Comparison of ENCODE assay signal across 8 cellular contexts in the genomic region with DNA sequence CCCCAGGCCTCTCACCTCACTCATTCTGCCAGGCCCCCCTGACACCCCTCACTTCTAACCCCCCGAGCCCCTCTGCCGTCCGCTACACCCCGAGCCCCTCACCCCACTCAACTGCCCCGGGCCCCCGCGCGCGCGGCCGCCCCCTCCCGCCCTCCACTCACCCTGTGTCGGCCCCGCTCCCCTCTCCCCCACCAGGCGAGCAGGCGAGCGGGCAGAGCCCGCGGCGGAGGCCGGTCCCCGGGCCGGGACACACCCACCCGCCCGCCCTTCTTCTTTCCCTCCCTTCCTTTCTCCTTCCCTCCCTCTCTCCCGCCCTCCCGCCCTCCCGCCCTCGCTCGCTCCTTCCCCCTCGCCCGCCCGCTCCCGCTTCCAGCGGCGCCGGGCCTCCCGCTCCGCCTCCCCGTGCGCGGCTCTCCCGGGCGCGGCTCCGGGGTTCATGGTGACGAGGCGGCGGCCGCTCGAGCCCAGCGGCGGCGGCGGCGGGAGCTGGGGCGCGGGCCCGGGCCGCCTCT. TPM values are rescaled to one million over a fixed set of nuclear protein-coding genes. Genes with fewer than 3 reads are reported as not detected.
DNase-seq lines count a peak whose midpoint lies in the region; ATAC-seq and TF ChIP-seq lines count a peak whose summit lies in the region.

A gene with protein sequence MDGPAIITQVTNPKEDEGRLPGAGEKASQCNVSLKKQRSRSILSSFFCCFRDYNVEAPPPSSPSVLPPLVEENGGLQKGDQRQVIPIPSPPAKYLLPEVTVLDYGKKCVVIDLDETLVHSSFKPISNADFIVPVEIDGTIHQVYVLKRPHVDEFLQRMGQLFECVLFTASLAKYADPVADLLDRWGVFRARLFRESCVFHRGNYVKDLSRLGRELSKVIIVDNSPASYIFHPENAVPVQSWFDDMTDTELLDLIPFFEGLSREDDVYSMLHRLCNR (plus strand): TSS at position 341 of the 512 bp plus-strand sequence. CDS start 320 bp downstream, outside the sequence.

- peak within 1 kb of the TSS; percentile 64 for H3K27ac ChIP-seq in KOPT-K1 (ENCODE audit: low read depth, low read length, poor library complexity, severe bottlenecking)

- DNase-seq in COLO829 (ENCODE audit: low spot score) (peak; percentile 56), glomerular endothelial cell (ENCODE audit: extremely low read depth, low read depth, low spot score) (no peak), neural crest cell (ENCODE audit: low read depth, low spot score) (peak; percentile 27), DMS153 treated with DMSO at 0.1 percent for 48 hours (lab: John Stamatoyannopoulos, UW; ENCODE audit: unreplicated experiment) (no peak)
- peak in 1 of 2 donors; percentile 36 for DNase-seq in activated naive CD4-positive, alpha-beta T cell treated with anti-CD3 and anti-CD28 coated beads, Interleukin-2, amount 50 U/mL, for 72 hours (ENCODE audit: low spot score in 2 of 2)
- no peak for DNase-seq in stimulated activated naive CD4-positive, alpha-beta T cell treated with Interleukin-2 at 50 U/mL for 16 hours (lab: John Stamatoyannopoulos, UW)

- no peaks in the 10 kb centered on the region for H3K9me3 ChIP-seq in KOPT-K1 (ENCODE audit: insufficient read depth, low read length, poor library complexity, severe bottlenecking)

- TF ChIP-seq CTCF in neural crest cell (conservative IDR thresholded peaks at IDR 0.05): no peak

- peaks cover 43% of the 10 kb centered on the region for H3K4me1 Mint-ChIP-seq in neural crest cell

- peak within 1 kb of the TSS; percentile 81 to 84 for H3K27ac Mint-ChIP-seq in activated naive CD4-positive, alpha-beta T cell treated with anti-CD3 and anti-CD28 coated beads, Interleukin-2, amount 50 U/mL, for 72 hours
- peak within 1 kb of the TSS; percentile 96 for H3K27ac Mint-ChIP-seq in neural crest cell (ENCODE audit: unreplicated experiment)

- peak within 1 kb of the TSS; percentile 95 for H3K4me3 Mint-ChIP-seq in neural crest cell

- H3K9me3 Mint-ChIP-seq in activated naive CD4-positive, alpha-beta T cell treated with anti-CD3 and anti-CD28 coated beads, Interleukin-2, amount 50 U/mL, for 72 hours: no peaks in the 10 kb centered on the region
- H3K9me3 Mint-ChIP-seq in neural crest cell: no peaks in the 10 kb centered on the region

- no peaks in the 10 kb centered on the region for H3K36me3 ChIP-seq in KOPT-K1 (ENCODE audit: insufficient read depth, low read length)

- no peaks in the 10 kb centered on the region for H3K36me3 Mint-ChIP-seq in activated naive CD4-positive, alpha-beta T cell treated with anti-CD3 and anti-CD28 coated beads, Interleukin-2, amount 50 U/mL, for 72 hours
- H3K36me3 Mint-ChIP-seq in neural crest cell (ENCODE audit: low read depth): peaks cover 3% of the 10 kb centered on the region

- ATAC-seq in activated naive CD4-positive, alpha-beta T cell treated with anti-CD3 and anti-CD28 coated beads, Interleukin-2, amount 50 U/mL, for 72 hours: peak; percentile 5 to 17
- ATAC-seq in GM21515 (IDR thresholded peaks at IDR 0.05; ENCODE audit: unreplicated experiment): no peak

- H3K27me3 Mint-ChIP-seq in neural crest cell (ENCODE audit: low read depth): no peaks in the 10 kb centered on the region

RNA-seq across cellular contexts. Expression of the gene that starts here (rescaled TPM):
- total RNA-seq in activated naive CD4-positive, alpha-beta T cell treated with anti-CD3 and anti-CD28 coated beads, Interleukin-2, amount 50 U/mL, for 72 hours: 1 to 10 TPM; 2.1 to 7.0 TPM
- total RNA-seq in glomerular endothelial cell (21.1 and 26.9 TPM in 2 replicates), neural crest cell (36.8 and 42.2 TPM in 2 replicates)

Comparison
In these comparisons a context has a peak if more than half of its experiments do, and no peak if none do; other contexts are left out.
1. DNase-seq: peak in COLO829 (single experiment) and neural crest cell (single experiment); none in glomerular endothelial cell (single experiment), DMS153 treated with DMSO at 0.1 percent for 48 hours (single experiment) and stimulated activated naive CD4-positive, alpha-beta T cell treated with Interleukin-2 at 50 U/mL for 16 hours (single experiment).